Comparison of ENCODE assay signal across 29 cellular contexts in genomic region chr10:29146736-29147135, GRCh38.
"Had no signal": no experiment of that assay in that cellular context is flagged by ENCODE, and none has a peak within 500 bp of the region (broad histone marks: within the 10 kb centered on the region; RNA-seq: fewer than 3 reads in every experiment).

No MANE protein-coding gene starts in this region.

- H3K36me3 Mint-ChIP-seq: naive thymus-derived CD8-positive, alpha-beta T cell; stimulated activated memory B cell treated with anti-CD40 and anti-IgM and Interleukin-4, amounts not matched to agents 10 μg/mL and 1 μg/mL and 100 μg/mL, for 72 hours had no signal

- H3K9me3 ChIP-seq: colonic mucosa, esophagus muscularis mucosa, heart right ventricle, left lung, ovary, psoas muscle, sigmoid colon, testis, tibial artery, upper lobe of left lung, uterus had no signal

- DNase-seq: colonic mucosa; effector CD8-positive, alpha-beta T cell; foreskin keratinocyte; glutamatergic neuron; heart right ventricle; hippocampal formation; left cardiac atrium; left lung; mesenchymal stem cell; naive thymus-derived CD8-positive, alpha-beta T cell; nephron progenitor cell; nucleus accumbens; ovary; posterior cingulate gyrus; psoas muscle; right cardiac atrium; sigmoid colon; stimulated activated CD4-positive, alpha-beta T cell treated with anti-CD3 and anti-CD28 coated beads, Interleukin-4, amount 100 ng/mL, for 4 hours; stimulated activated naive CD8-positive, alpha-beta T cell treated with anti-CD3 and anti-CD28 coated beads, Interleukin-15, Interleukin-2, amounts not matched to agents 100 U/mL and 50 U/mL, for 24 hours; substantia nigra; testis; tibial artery; upper lobe of left lung; uterus had no signal

- H3K4me3 Mint-ChIP-seq: dendritic cell treated with granulocyte-macrophage colony-stimulating factor and Interleukin-4, amounts not matched to agents 40 ng/mL and 50 ng/mL, for 4 days; naive thymus-derived CD8-positive, alpha-beta T cell; nephron progenitor cell; stimulated activated memory B cell treated with anti-CD40 and anti-IgM and Interleukin-4, amounts not matched to agents 10 μg/mL and 1 μg/mL and 100 μg/mL, for 72 hours had no signal

- FAIRE-seq: endothelial cell of umbilical vein, islet of Langerhans had no signal

- ATAC-seq: foreskin keratinocyte; left cardiac atrium; left lung; naive thymus-derived CD8-positive, alpha-beta T cell; psoas muscle; right cardiac atrium; stimulated activated memory B cell treated with anti-CD40 and anti-IgM and Interleukin-4, amounts not matched to agents 10 μg/mL and 1 μg/mL and 100 μg/mL, for 72 hours; stimulated activated naive CD8-positive, alpha-beta T cell treated with anti-CD3 and anti-CD28 coated beads, Interleukin-15, Interleukin-2, amounts not matched to agents 100 U/mL and 50 U/mL, for 24 hours had no signal

- H3K4me1 ChIP-seq: colonic mucosa, left lung, sigmoid colon, upper lobe of left lung, uterus had no signal

- H3K27me3 ChIP-seq: colonic mucosa, heart right ventricle, ovary, sigmoid colon, testis, tibial artery, upper lobe of left lung, uterus had no signal

- H3K9me3 Mint-ChIP-seq: dendritic cell treated with granulocyte-macrophage colony-stimulating factor and Interleukin-4, amounts not matched to agents 40 ng/mL and 50 ng/mL, for 4 days; stimulated activated memory B cell treated with anti-CD40 and anti-IgM and Interleukin-4, amounts not matched to agents 10 μg/mL and 1 μg/mL and 100 μg/mL, for 72 hours had no signal

- H3K4me3 ChIP-seq: colonic mucosa, esophagus muscularis mucosa, heart right ventricle, left lung, ovary, psoas muscle, sigmoid colon, testis, tibial artery, upper lobe of left lung, uterus had no signal

- H3K27ac ChIP-seq: colonic mucosa, esophagus muscularis mucosa, foreskin keratinocyte, heart right ventricle, left lung, ovary, psoas muscle, sigmoid colon, testis, tibial artery, upper lobe of left lung, uterus had no signal

- H3K4me1 Mint-ChIP-seq: stimulated activated memory B cell treated with anti-CD40 and anti-IgM and Interleukin-4, amounts not matched to agents 10 μg/mL and 1 μg/mL and 100 μg/mL, for 72 hours had no signal

- H3K36me3 ChIP-seq: colonic mucosa, esophagus muscularis mucosa, heart right ventricle, left lung, ovary, sigmoid colon, tibial artery, upper lobe of left lung, uterus had no signal

- H3K27ac Mint-ChIP-seq: dendritic cell treated with granulocyte-macrophage colony-stimulating factor and Interleukin-4, amounts not matched to agents 40 ng/mL and 50 ng/mL, for 4 days; naive thymus-derived CD8-positive, alpha-beta T cell; nephron progenitor cell; stimulated activated memory B cell treated with anti-CD40 and anti-IgM and Interleukin-4, amounts not matched to agents 10 μg/mL and 1 μg/mL and 100 μg/mL, for 72 hours had no signal
